8 cellular contexts compared by ENCODE assay signal in genomic region chrX:119468186-119468929, GRCh38. TPM values are rescaled to one million over a fixed set of nuclear protein-coding genes. Genes with fewer than 3 reads are reported as not detected.
DNase-seq lines count a peak whose midpoint lies in the region; ATAC-seq and TF ChIP-seq lines count a peak whose summit lies in the region.

Gene SLC25A5, plus strand, starts transcription at chrX:119468444. Its CDS starts 72 bp downstream, at chrX:119468516.

- TF ChIP-seq CTCF in AG09319 (IDR thresholded peaks at IDR 0.05; ENCODE audit: low read depth, low read length) = no peak
- no peak for TF ChIP-seq CTCF in chondrocyte (IDR thresholded peaks at IDR 0.05)

- H3K9me3 Mint-ChIP-seq in activated CD4-positive, alpha-beta T cell treated with anti-CD3 and anti-CD28 coated beads for 36 hours (ENCODE audit: low read depth) = no peaks in the 10 kb centered on the region
- peaks cover 6% of the 10 kb centered on the region for H3K9me3 Mint-ChIP-seq in chondrocyte (ENCODE audit: low read depth)

- peak; percentile 83 for ATAC-seq in GM19023 (IDR thresholded peaks at IDR 0.05; ENCODE audit: unreplicated experiment)
- ATAC-seq in HG03196 (IDR thresholded peaks at IDR 0.05; ENCODE audit: unreplicated experiment) = peak; percentile 90
- peak; percentile 90 for ATAC-seq in activated CD4-positive, alpha-beta T cell treated with anti-CD3 and anti-CD28 coated beads for 36 hours

- peak within 1 kb of the TSS; percentile 86 for H3K27ac Mint-ChIP-seq in activated CD4-positive, alpha-beta T cell treated with anti-CD3 and anti-CD28 coated beads for 36 hours
- H3K27ac Mint-ChIP-seq in chondrocyte (ENCODE audit: unreplicated experiment) = peak within 1 kb of the TSS; percentile 87

- H3K4me1 Mint-ChIP-seq in activated CD4-positive, alpha-beta T cell treated with anti-CD3 and anti-CD28 coated beads for 36 hours = peaks cover 12% of the 10 kb centered on the region
- peaks cover 11% of the 10 kb centered on the region for H3K4me1 Mint-ChIP-seq in chondrocyte (ENCODE audit: low read depth)

- no peaks in the 10 kb centered on the region for H3K27me3 Mint-ChIP-seq in activated CD4-positive, alpha-beta T cell treated with anti-CD3 and anti-CD28 coated beads for 36 hours
- H3K27me3 Mint-ChIP-seq in chondrocyte (ENCODE audit: low read depth) = no peaks in the 10 kb centered on the region

- DNase-seq in AG09319 (ENCODE audit: extremely low read depth, low read depth) = peak; percentile 47
- peak; percentile 41 to 88 for DNase-seq in NCI-H446 (lab: John Stamatoyannopoulos, UW)
- peak; percentile 89 for DNase-seq in activated CD4-positive, alpha-beta T cell treated with anti-CD3 and anti-CD28 coated beads for 36 hours
- peak; percentile 90 for DNase-seq in chondrocyte (ENCODE audit: low spot score)
- peak; percentile 70 to 75 for DNase-seq in stimulated activated CD4-positive, alpha-beta T cell treated with anti-CD3 and anti-CD28 coated beads, Interleukin-1b, Interleukin-23, amount 100 ng/mL, for 4 hours (ENCODE audit: low read depth in 2 of 2)

- peaks cover 18% of the 10 kb centered on the region for H3K36me3 Mint-ChIP-seq in activated CD4-positive, alpha-beta T cell treated with anti-CD3 and anti-CD28 coated beads for 36 hours (ENCODE audit: low read depth)
- H3K36me3 Mint-ChIP-seq in chondrocyte (ENCODE audit: low read depth) = peaks cover 3% of the 10 kb centered on the region

- H3K4me3 Mint-ChIP-seq in activated CD4-positive, alpha-beta T cell treated with anti-CD3 and anti-CD28 coated beads for 36 hours = peak within 1 kb of the TSS; percentile 85
- peak within 1 kb of the TSS; percentile 79 for H3K4me3 Mint-ChIP-seq in chondrocyte (ENCODE audit: unreplicated experiment)

- no peaks in the 10 kb centered on the region for H3K27me3 ChIP-seq in layer of hippocampus (ENCODE audit: control insufficient read depth, insufficient read depth, low read length)

- CTCF ChIA-PET in activated CD4-positive, alpha-beta T cell treated with anti-CD3 and anti-CD28 coated beads for 36 hours (lab: Charles Lee) = interaction anchor here (0.7 to 0.9 kb wide), 2 partner anchors 13 to 461 kb away, joined by 4 to 5 read pairs; no protein-coding TSS in a partner anchor

- intact Hi-C loops in activated CD4-positive, alpha-beta T cell treated with anti-CD3 and anti-CD28 coated beads for 36 hours (cut with DNase I, micrococcal nuclease) = loop anchor here (1.0 to 10.0 kb wide), 12 partner anchors 14 to 494 kb away; partner anchors contain the start of genes UBE2A (in 2 of the 2), LONRF3 (in 1 of the 2), NDUFA1 (in 1 of the 2) and NKAP (in 1 of the 2)

- POLR2A ChIA-PET in activated CD4-positive, alpha-beta T cell treated with anti-CD3 and anti-CD28 coated beads for 36 hours (lab: Charles Lee) = interaction anchor here (0.6 to 1.3 kb wide), 3 partner anchors 12 to 347 kb away, joined by 3 to 7 read pairs (median 3); partner anchors contain the start of gene RPL39

- H3K27ac ChIP-seq in layer of hippocampus (ENCODE audit: low read depth, low read length) = peak within 1 kb of the TSS; percentile 87

RNA-seq across cellular contexts. Expression of gene SLC25A5, which starts in this region (rescaled TPM):
- total RNA-seq in activated CD4-positive, alpha-beta T cell treated with anti-CD3 and anti-CD28 coated beads for 36 hours = 100 to 1,000 TPM; 593 to 674 TPM
- 148 to 195 TPM (median 153 TPM) in 3 replicates for total RNA-seq in chondrocyte

Comparison
In these comparisons a context has a peak if more than half of its experiments do, and no peak if none do; other contexts are left out.
1. Peak in every context shown above with its lines: DNase-seq, ATAC-seq and H3K27ac ChIP-seq.